Comparison of ENCODE assay signal across 16 cellular contexts in the genomic region with DNA sequence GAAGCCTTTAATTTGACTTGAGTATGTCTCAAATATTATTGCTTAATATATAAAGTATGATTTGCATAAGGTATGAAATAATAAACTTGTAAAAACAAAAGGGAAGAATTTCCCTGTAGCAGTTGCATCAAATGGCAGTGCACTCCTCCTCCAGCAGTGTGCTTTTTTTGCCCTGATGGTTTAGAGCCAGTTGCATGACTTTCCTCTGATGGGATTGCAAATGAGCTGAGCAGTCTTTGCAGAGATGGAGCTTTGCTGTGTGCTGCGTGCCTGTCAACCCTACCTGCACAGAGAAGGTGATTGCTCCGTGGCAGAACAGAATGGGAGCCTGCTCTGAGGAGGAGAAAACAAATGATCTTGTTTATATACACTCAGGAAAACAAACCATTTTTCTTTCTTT. TPM values are rescaled to one million over a fixed set of nuclear protein-coding genes. Genes with fewer than 3 reads are reported as not detected.
DNase-seq lines count a peak whose midpoint lies in the region; TF ChIP-seq lines count a peak whose summit lies in the region.
"Had no signal": no experiment of that assay in that cellular context is flagged by ENCODE, and none has a peak within 500 bp of the region (broad histone marks: within the 10 kb centered on the region; RNA-seq: fewer than 3 reads in every experiment).

No MANE protein-coding gene starts in this region.

- H3K9ac ChIP-seq in adipocyte (ENCODE audit: low read length): no peak overlapping the region
- H3K9ac ChIP-seq: BLaER1 treated with 17β-estradiol and CSF1 and Interleukin-3, amounts not matched to agents 10 nM and 100 nM had no signal

- H3K4me3 ChIP-seq in adipocyte (ENCODE audit: low read length): no peak overlapping the region
- H3K4me3 ChIP-seq in foreskin fibroblast (ENCODE audit: low read depth in 1 of 2, low read length in 2 of 2): no peak overlapping the region
- H3K4me3 ChIP-seq in thyroid gland (replicated peaks in 1 of 3): no peak overlapping the region
- H3K4me3 ChIP-seq: BLaER1 treated with 17β-estradiol and CSF1 and Interleukin-3, amounts not matched to agents 10 nM and 100 nM had no signal

- DNase-seq in DMS79 treated with DMSO at 0.1 percent for 48 hours (lab: John Stamatoyannopoulos, UW) (peak; percentile 3), DMS79 (lab: John Stamatoyannopoulos, UW) (no peak), adipocyte (ENCODE audit: low read depth) (peak; percentile 66), foreskin fibroblast (peak; percentile 14 to 55), thyroid gland (no peak), GF-D8 (lab: John Stamatoyannopoulos, UW) (no peak), germinal center (ENCODE audit: low spot score) (no peak), SHP77 treated with DMSO at 0.1 percent for 48 hours (lab: John Stamatoyannopoulos, UW) (no peak)
- DNase-seq: NCI-H1092 treated with DMSO at 0.1 percent for 48 hours, NCI-H1694, NCI-H2107, NCI-H748 treated with DMSO at 0.1 percent for 48 hours, SIG-M5, SW 1271 had no signal

- WGBS in thyroid gland, 2 donors: 67 to 78% methylated on average over 2 of the region's 2 CpGs

- H3K4me1 ChIP-seq in adipocyte (ENCODE audit: control insufficient read depth, insufficient read depth, low read length) (peaks cover 10% of the 10 kb centered on the region), thyroid gland (peaks cover 15 to 30% of the 10 kb centered on the region in 2 donors)

- TF ChIP-seq POLR2A in thyroid gland (IDR thresholded peaks at IDR 0.05): no peak

- TF ChIP-seq CTCF in foreskin fibroblast (IDR thresholded peaks at IDR 0.05; ENCODE audit: low read depth, low read length): no peak
- TF ChIP-seq CTCF in thyroid gland (IDR thresholded peaks at IDR 0.05): no peak

- peak overlapping the region; percentile 64 to 75 (median 73) for H3K27ac ChIP-seq in thyroid gland
- H3K27ac ChIP-seq: 22Rv1; BLaER1 treated with 17β-estradiol and CSF1 and Interleukin-3, amounts not matched to agents 10 nM and 100 nM had no signal

- intact Hi-C loops in thyroid gland (cut with DNase I): no loop called here

- H3K9me3 ChIP-seq in adipocyte (ENCODE audit: control insufficient read depth, low read length): no peaks in the 10 kb centered on the region
- H3K9me3 ChIP-seq in thyroid gland: no peaks in the 10 kb centered on the region
- H3K9me3 ChIP-seq: BLaER1 treated with 17β-estradiol and CSF1 and Interleukin-3, amounts not matched to agents 10 nM and 100 nM had no signal

- no peaks in the 10 kb centered on the region for H3K36me3 ChIP-seq in adipocyte (ENCODE audit: control insufficient read depth, insufficient read depth, low read length, severe bottlenecking)
- no peaks in the 10 kb centered on the region for H3K36me3 ChIP-seq in thyroid gland

- H3K27me3 ChIP-seq in adipocyte (replicated peaks; ENCODE audit: control insufficient read depth, insufficient read depth, low read length): no peaks in the 10 kb centered on the region
- H3K27me3 ChIP-seq in thyroid gland: no peaks in the 10 kb centered on the region
- H3K27me3 ChIP-seq: BLaER1 treated with 17β-estradiol and CSF1 and Interleukin-3, amounts not matched to agents 10 nM and 100 nM had no signal

RNA-seq across cellular contexts. Expression of a gene that starts 22.7 kb away (rescaled TPM):
- total RNA-seq in thyroid gland: under 1 TPM in 1 of 4 donors, not detected in 3; 0.56 TPM

RNA-seq across cellular contexts. Expression of a gene that starts 40.1 kb away (rescaled TPM):
- total RNA-seq in thyroid gland: 10 to 100 TPM; 12.6 to 24.4 (median 17.7) TPM

Comparison
In these comparisons a context has a peak if more than half of its experiments do, and no peak if none do; other contexts are left out.
1. DNase-seq: peak in DMS79 treated with DMSO at 0.1 percent for 48 hours (single experiment), adipocyte (single experiment) and foreskin fibroblast (2 of 2); none in DMS79 (single experiment), thyroid gland (0 of 2), GF-D8 (single experiment), germinal center (single experiment) and SHP77 treated with DMSO at 0.1 percent for 48 hours (single experiment).